Comparison of ENCODE assay signal across 15 cellular contexts in genomic region chr11:72778535-72779494, GRCh38. TPM values are rescaled to one million over a fixed set of nuclear protein-coding genes. Genes with fewer than 3 reads are reported as not detected.
A peak's percentile ranks its signal among the peaks of the same experiment; 100 is the strongest.
DNase-seq lines count a peak whose midpoint lies in the region; ATAC-seq, FAIRE-seq and TF ChIP-seq lines count a peak whose summit lies in the region.
"Had no signal": no experiment of that assay in that cellular context is flagged by ENCODE, and none has a peak within 500 bp of the region (broad histone marks: within the 10 kb centered on the region; RNA-seq: fewer than 3 reads in every experiment).

No MANE protein-coding gene starts in this region.

- 70% methylated on average over 7 of the region's 7 CpGs for WGBS in GM12878 (ENCODE audit: insufficient coverage, insufficient replicate concordance, low lambda C conversion rate, missing lambda C conversion rate)
- 34% methylated on average over 5 of the region's 7 CpGs for WGBS in right lobe of liver (ENCODE audit: insufficient coverage, low coverage, low lambda C conversion rate, missing lambda C conversion rate)

- H3K9me3 ChIP-seq in GM12878 (replicated peaks; ENCODE audit: control insufficient read depth, insufficient read depth, low read length), result no peaks in the 10 kb centered on the region
- H3K9me3 ChIP-seq in right lobe of liver, result no peaks in the 10 kb centered on the region

- no peak overlapping the region for H3K4me3 Mint-ChIP-seq in stimulated activated naive B cell treated with anti-CD40 and anti-IgM and Interleukin-4, amounts not matched to agents 10 μg/mL and 1 μg/mL and 100 μg/mL, for 72 hours

- H3K27me3 ChIP-seq in GM12878 (replicated peaks in 1 of 2; ENCODE audit: control insufficient read depth in 2 of 2, insufficient read depth in 2 of 2, low read length in 1 of 2) (no peaks in the 10 kb centered on the region), right lobe of liver (no peaks in the 10 kb centered on the region)

- no peak for TF ChIP-seq RAD21 in GM12878 (IDR thresholded peaks at IDR 0.05; ENCODE audit: insufficient read depth, low read depth, low read length)

- H4K20me1 ChIP-seq in GM12878 (ENCODE audit: control insufficient read depth, insufficient read depth), result no peaks in the 10 kb centered on the region

- H2AFZ ChIP-seq in GM12878 (ENCODE audit: control insufficient read depth, low read depth, low read length), result no peak overlapping the region

- H3K4me1 ChIP-seq in GM12878 (ENCODE audit: control insufficient read depth, insufficient read depth, low read length), result peaks cover 8% of the 10 kb centered on the region
- H3K4me1 ChIP-seq in right lobe of liver, result peaks cover 0 to 68% (median 31%) of the 10 kb centered on the region in 4 donors

- H3K4me2 ChIP-seq in GM12878 (ENCODE audit: control insufficient read depth, insufficient read depth), result no peak overlapping the region

- RAD21 ChIA-PET in GM12878 (lab: Charles Lee; ENCODE audit: unreplicated experiment), result interaction anchor here (1.0 to 1.8 kb wide), 3 partner anchors 14 to 54 kb away, joined by 3 to 5 read pairs (median 4); no protein-coding TSS in a partner anchor

- CTCF ChIA-PET in GM12878 (lab: Yijun Ruan, JAX) (interaction anchor here (0.7 to 8.2 kb wide), 3 partner anchors 12 to 54 kb away, joined by 3 to 65 read pairs (median 6); partner anchors contain the start of gene STARD10), GM10248 (lab: Yijun Ruan, JAX) (interaction anchor here (1.4 to 11.8 kb wide), 4 partner anchors 8 to 54 kb away, joined by 4 to 88 read pairs (median 21); partner anchors contain the start of gene STARD10)

- peaks cover 0 to 6% of the 10 kb centered on the region in 2 donors for H3K27me3 Mint-ChIP-seq in stimulated activated naive B cell treated with anti-CD40 and anti-IgM and Interleukin-4, amounts not matched to agents 10 μg/mL and 1 μg/mL and 100 μg/mL, for 72 hours

- H3K4me3 ChIP-seq in GM12878 (no peak overlapping the region), right lobe of liver (peak overlapping the region; percentile 13 to 89 (median 65))
- H3K4me3 ChIP-seq: skin epidermis had no signal

- FAIRE-seq in GM12878 (lab: Jason Lieb, UNC), result no peak
- FAIRE-seq: A204.1, RCC 7860 had no signal

- POLR2A ChIA-PET in GM12878 (lab: Charles Lee), result interaction anchor here (0.5 to 1.0 kb wide), 4 partner anchors 8 to 48 kb away, joined by 3 read pairs; no protein-coding TSS in a partner anchor
- POLR2A ChIA-PET in GM10248 (lab: Yijun Ruan, JAX), result no interaction called here

- TF ChIP-seq CTCF in GM12878 (IDR thresholded peaks at IDR 0.05 in 2 of 3, conservative IDR thresholded peaks at IDR 0.05 in 1 of 3; ENCODE audit: control insufficient read depth in 2 of 3, extremely low read depth in 1 of 3, insufficient read depth in 1 of 3, low read depth in 3 of 3, low read length in 3 of 3), result no peak
- TF ChIP-seq CTCF in right lobe of liver (IDR thresholded peaks at IDR 0.05), result no peak
- no peak for TF ChIP-seq CTCF in GM10248 (IDR thresholded peaks at IDR 0.05; ENCODE audit: control extremely low read depth, extremely low read depth, low read depth, missing control alignments)

- ATAC-seq in GM12878, result no peak
- peak; percentile 50 to 62 (median 56) for ATAC-seq in right lobe of liver
- ATAC-seq in stimulated activated naive B cell treated with anti-CD40 and anti-IgM and Interleukin-4, amounts not matched to agents 10 μg/mL and 1 μg/mL and 100 μg/mL, for 72 hours (replicated peaks), result no peak

- no peak for TF ChIP-seq POLR2A in GM12878 (IDR thresholded peaks at IDR 0.05; ENCODE audit: low read depth, low read length)
- TF ChIP-seq POLR2A in right lobe of liver (IDR thresholded peaks at IDR 0.05), result no peak

- no peak overlapping the region for H3K27ac ChIP-seq in GM12878 (ENCODE audit: control insufficient read depth, insufficient read depth)
- peak overlapping the region; percentile 73 to 90 (median 82) for H3K27ac ChIP-seq in right lobe of liver

- peaks cover 2% of the 10 kb centered on the region in 2 donors for H3K36me3 Mint-ChIP-seq in stimulated activated naive B cell treated with anti-CD40 and anti-IgM and Interleukin-4, amounts not matched to agents 10 μg/mL and 1 μg/mL and 100 μg/mL, for 72 hours

- SMC1A ChIA-PET in GM12878 (lab: Charles Lee; ENCODE audit: uncharacterized antibody, unreplicated experiment), result interaction anchor here (0.6 to 1.6 kb wide), 5 partner anchors 8 to 51 kb away, joined by 3 to 4 read pairs (median 3); no protein-coding TSS in a partner anchor

- TSS peak; percentile 47 for BruUV-seq in GM12878 (replicated peaks; lab: Mats Ljungman, UMichigan)

- H3K36me3 ChIP-seq in GM12878 (ENCODE audit: control insufficient read depth in 2 of 2, insufficient read depth in 2 of 2, low read length in 1 of 2), result no peaks in the 10 kb centered on the region
- H3K36me3 ChIP-seq in right lobe of liver, result no peaks in the 10 kb centered on the region

- no peaks in the 10 kb centered on the region for H3K79me2 ChIP-seq in GM12878 (ENCODE audit: control insufficient read depth, insufficient read depth, low read length)

- no peak for TF ChIP-seq EP300 in GM12878 (IDR thresholded peaks at IDR 0.05; ENCODE audit: borderline replicate concordance in 1 of 2, control insufficient read depth in 1 of 2, low read depth in 2 of 2, low read length in 2 of 2)

- no peaks in the 10 kb centered on the region for H3K9me3 Mint-ChIP-seq in stimulated activated naive B cell treated with anti-CD40 and anti-IgM and Interleukin-4, amounts not matched to agents 10 μg/mL and 1 μg/mL and 100 μg/mL, for 72 hours
- H3K9me3 Mint-ChIP-seq: activated T-helper 2 cell treated with anti-CD3 and anti-CD28 coated beads, Interferon-gamma antibody, Interleukin-2, Interleukin-4, amounts not matched to agents 10 μg/mL and 5 μg/mL and 100 μg/mL, durations not matched to agents 14 hours and 24 hours and 36 hours had no signal

- intact Hi-C loops in GM12878 (cut with micrococcal nuclease; ENCODE audit: unreplicated experiment) (no loop called here), right lobe of liver (cut with DNase I) (loop anchor here in 1 of 2 donors (10.0 kb wide), 1 partner anchor 54 kb away; no protein-coding TSS in a partner anchor)

- peak overlapping the region; percentile 56 for H3K27ac Mint-ChIP-seq in stimulated activated naive B cell treated with anti-CD40 and anti-IgM and Interleukin-4, amounts not matched to agents 10 μg/mL and 1 μg/mL and 100 μg/mL, for 72 hours
- H3K27ac Mint-ChIP-seq: activated T-helper 2 cell treated with anti-CD3 and anti-CD28 coated beads, Interferon-gamma antibody, Interleukin-2, Interleukin-4, amounts not matched to agents 10 μg/mL and 5 μg/mL and 100 μg/mL, durations not matched to agents 14 hours and 24 hours and 36 hours had no signal

- DNase-seq in NCI-H2171 treated with DMSO at 0.1 percent for 48 hours (lab: John Stamatoyannopoulos, UW), result peak; percentile 39
- DNase-seq in NCI-H2171 (lab: John Stamatoyannopoulos, UW), result no peak
- DNase-seq in GM12878 (ENCODE audit: low read depth, low spot score), result no peak
- DNase-seq in right lobe of liver, result peak; percentile 62 to 92 (median 83)
- DNase-seq in stimulated activated naive B cell treated with anti-CD40 and anti-IgM and Interleukin-4, amounts not matched to agents 10 μg/mL and 1 μg/mL and 100 μg/mL, for 72 hours, result no peak
- no peak for DNase-seq in GM10248 (ENCODE audit: extremely low spot score)
- no peak for DNase-seq in middle frontal gyrus (ENCODE audit: extremely low spot score, low spot score)
- no peak for DNase-seq in NCI-H146 treated with DMSO at 0.1 percent for 48 hours (lab: John Stamatoyannopoulos, UW; ENCODE audit: unreplicated experiment)
- DNase-seq: activated CD4-positive, alpha-beta T cell treated with anti-CD3 and anti-CD28 coated beads, Interleukin-2, amount 50 U/mL, for 4 hours; foreskin melanocyte; KG1 had no signal

- in situ Hi-C loops in GM12878 (cut with MboI), result no loop called here

- H3K9ac ChIP-seq in GM12878 (ENCODE audit: control insufficient read depth, insufficient read depth, low read length), result no peak overlapping the region

- H3K4me1 Mint-ChIP-seq in stimulated activated naive B cell treated with anti-CD40 and anti-IgM and Interleukin-4, amounts not matched to agents 10 μg/mL and 1 μg/mL and 100 μg/mL, for 72 hours, result peaks cover 26 to 47% of the 10 kb centered on the region in 2 donors

RNA-seq across cellular contexts. Expression of gene STARD10, which starts 15.0 kb away (rescaled TPM):
- total RNA-seq in GM12878 (2013; cell fraction: nucleolus; rRNA removed), result 13.8 and 14.9 TPM in 2 replicates
- total RNA-seq in GM12878 (2014; rRNA removed) (29.0 and 29.3 TPM in 2 replicates), GM12878 (2014; rRNA removed; fragmentation: Illumina TruSeq; extraction: Trizol) (21.7 and 22.2 TPM in 2 replicates), GM12878 (2021) (24.0 and 29.8 TPM in 2 replicates), right lobe of liver (100 to 1,000 TPM; 282 to 525 (median 330) TPM)
- polyA plus RNA-seq in GM12878 (2011; ENCODE audit: low read depth), result 5.4 TPM
- polyA plus RNA-seq in GM12878 (2011; rRNA removed) (28.0 and 43.2 TPM in 2 replicates), GM12878 (2014; fragmentation: Illumina TruSeq; extraction: Trizol) (23.7 and 24.4 TPM in 2 replicates), GM12878 (2014; fragmentation: Nextera tagmentation; extraction: Ambion mirVana) (under 1 TPM; 0.15 to 0.21 TPM), GM12878 (2014; rRNA removed) (27.8 and 36.3 TPM in 2 replicates), GM12878 (2016; fragmentation: Nextera tagmentation; extraction: Ambion mirVana) (10 to 100 TPM; 10.3 to 11.4 TPM)
- 50.3 and 60.8 TPM in 2 replicates for polyA plus RNA-seq in GM12878 (2011; cell fraction: cytosol; rRNA removed)
- polyA plus RNA-seq in GM12878 (2011; cell fraction: nucleus; rRNA removed), result 34.3 and 35.5 TPM in 2 replicates
- 18.6 and 21.8 TPM in 2 replicates for polyA plus RNA-seq in GM12878 (2012)
- polyA minus RNA-seq in GM12878 (2011; rRNA and poly(A)+ RNA removed), result 39.7 and 55.9 TPM in 2 replicates
- 10.6 and 11.8 TPM in 2 replicates for polyA minus RNA-seq in GM12878 (2011; cell fraction: cytosol; rRNA and poly(A)+ RNA removed)
- polyA minus RNA-seq in GM12878 (2011; cell fraction: nucleus; rRNA and poly(A)+ RNA removed), result 11.7 and 14.1 TPM in 2 replicates

RNA-seq across cellular contexts. Expression of gene ARAP1, which starts 26.6 kb away (rescaled TPM):
- 218 and 253 TPM in 2 replicates for total RNA-seq in GM12878 (2013; cell fraction: nucleolus; rRNA removed)
- total RNA-seq in GM12878 (2014; rRNA removed) (48.4 and 54.3 TPM in 2 replicates), GM12878 (2014; rRNA removed; fragmentation: Illumina TruSeq; extraction: Trizol) (25.1 and 25.7 TPM in 2 replicates), GM12878 (2021) (91.5 and 102 TPM in 2 replicates), right lobe of liver (10 to 100 TPM; 32.9 to 76.7 (median 41.2) TPM)
- polyA plus RNA-seq in GM12878 (2011; ENCODE audit: low read depth), result 43.7 TPM
- polyA plus RNA-seq in GM12878 (2011; rRNA removed) (34.0 and 50.3 TPM in 2 replicates), GM12878 (2014; fragmentation: Illumina TruSeq; extraction: Trizol) (14.7 and 29.2 TPM in 2 replicates), GM12878 (2014; fragmentation: Nextera tagmentation; extraction: Ambion mirVana) (under 1 TPM; 0.55 to 0.85 TPM), GM12878 (2014; rRNA removed) (58.8 and 64.9 TPM in 2 replicates), GM12878 (2016; fragmentation: Nextera tagmentation; extraction: Ambion mirVana) (10 to 100 TPM; 51.8 to 57.9 TPM)
- 54.1 and 60.4 TPM in 2 replicates for polyA plus RNA-seq in GM12878 (2011; cell fraction: cytosol; rRNA removed)
- 323 and 349 TPM in 2 replicates for polyA plus RNA-seq in GM12878 (2011; cell fraction: nucleus; rRNA removed)
- polyA plus RNA-seq in GM12878 (2012), result 88.7 and 93.1 TPM in 2 replicates
- 63.7 and 91.7 TPM in 2 replicates for polyA minus RNA-seq in GM12878 (2011; rRNA and poly(A)+ RNA removed)
- polyA minus RNA-seq in GM12878 (2011; cell fraction: cytosol; rRNA and poly(A)+ RNA removed), result 34.5 and 43.7 TPM in 2 replicates
- polyA minus RNA-seq in GM12878 (2011; cell fraction: nucleus; rRNA and poly(A)+ RNA removed), result 78.3 and 112 TPM in 2 replicates

RNA-seq across cellular contexts. Expression of gene ATG16L2, which starts 35.4 kb away (rescaled TPM):
- total RNA-seq in GM12878 (2013; cell fraction: nucleolus; rRNA removed), result 378 and 421 TPM in 2 replicates
- total RNA-seq in GM12878 (2014; rRNA removed) (28.2 and 34.1 TPM in 2 replicates), GM12878 (2014; rRNA removed; fragmentation: Illumina TruSeq; extraction: Trizol) (21.5 and 24.5 TPM in 2 replicates), GM12878 (2021) (39.8 and 46.4 TPM in 2 replicates), right lobe of liver (10 to 100 TPM in 5 of 6 experiments, 1 to 10 TPM in 1; 8.6 to 23.8 (median 15.4) TPM)
- 25.1 TPM for polyA plus RNA-seq in GM12878 (2011; ENCODE audit: low read depth)
- polyA plus RNA-seq in GM12878 (2011; rRNA removed) (49.5 and 67.7 TPM in 2 replicates), GM12878 (2014; fragmentation: Illumina TruSeq; extraction: Trizol) (35.6 and 39.8 TPM in 2 replicates), GM12878 (2014; fragmentation: Nextera tagmentation; extraction: Ambion mirVana) (1 to 10 TPM; 1.9 to 5.3 TPM), GM12878 (2014; rRNA removed) (65.4 and 67.6 TPM in 2 replicates), GM12878 (2016; fragmentation: Nextera tagmentation; extraction: Ambion mirVana) (10 to 100 TPM; 25.9 to 32.6 TPM)
- 48.3 and 70.9 TPM in 2 replicates for polyA plus RNA-seq in GM12878 (2011; cell fraction: cytosol; rRNA removed)
- polyA plus RNA-seq in GM12878 (2011; cell fraction: nucleus; rRNA removed), result 785 and 840 TPM in 2 replicates
- 49.9 and 64.4 TPM in 2 replicates for polyA plus RNA-seq in GM12878 (2012)
- 43.8 and 50.3 TPM in 2 replicates for polyA minus RNA-seq in GM12878 (2011; rRNA and poly(A)+ RNA removed)
- 14.1 and 20.2 TPM in 2 replicates for polyA minus RNA-seq in GM12878 (2011; cell fraction: cytosol; rRNA and poly(A)+ RNA removed)
- polyA minus RNA-seq in GM12878 (2011; cell fraction: nucleus; rRNA and poly(A)+ RNA removed), result 92.6 and 143 TPM in 2 replicates

Comparison
In these comparisons a context has a peak if more than half of its experiments do, and no peak if none do; other contexts are left out.
1. DNase-seq: peak in NCI-H2171 treated with DMSO at 0.1 percent for 48 hours (single experiment) and right lobe of liver (3 of 3); none in NCI-H2171 (single experiment), GM12878 (single experiment), stimulated activated naive B cell treated with anti-CD40 and anti-IgM and Interleukin-4, amounts not matched to agents 10 μg/mL and 1 μg/mL and 100 μg/mL, for 72 hours (single experiment), GM10248 (single experiment), middle frontal gyrus (single experiment) and NCI-H146 treated with DMSO at 0.1 percent for 48 hours (single experiment).
2. ATAC-seq: peak in right lobe of liver (4 of 4); none in GM12878 (single experiment) and stimulated activated naive B cell treated with anti-CD40 and anti-IgM and Interleukin-4, amounts not matched to agents 10 μg/mL and 1 μg/mL and 100 μg/mL, for 72 hours (0 of 2).
3. RNA of gene STARD10, which starts 15.0 kb away (total RNA-seq): 282 to 525 TPM in right lobe of liver; 13.8 to 29.8 TPM in GM12878; every median in the first group is over 4 times any median in the second.